Comparison of ENCODE assay signal across 18 cellular contexts in genomic region chr3:133282239-133282638, GRCh38.
DNase-seq lines count a peak whose midpoint lies in the region; ATAC-seq and TF ChIP-seq lines count a peak whose summit lies in the region.
"Had no signal": no experiment of that assay in that cellular context is flagged by ENCODE, and none has a peak within 500 bp of the region (broad histone marks: within the 10 kb centered on the region; RNA-seq: fewer than 3 reads in every experiment).

No MANE protein-coding gene starts in this region.

- WGBS in smooth muscle cell (ENCODE audit: low lambda C conversion rate), result 49% methylated on average over 4 of the region's 4 CpGs

- H3K4me3 ChIP-seq in smooth muscle cell, result no peak overlapping the region
- H3K4me3 ChIP-seq in dorsolateral prefrontal cortex, result no peak overlapping the region

- peak overlapping the region; percentile 26 for H3K9ac ChIP-seq in smooth muscle cell (ENCODE audit: low read depth)
- H3K9ac ChIP-seq: KMS-11 had no signal

- H3K9me3 Mint-ChIP-seq in activated CD4-positive, alpha-beta memory T cell treated with anti-CD3 and anti-CD28 coated beads, Interleukin-2, amount 10 ng/mL, durations not matched to agents 7 days and 5 days, result no peaks in the 10 kb centered on the region
- H3K9me3 Mint-ChIP-seq: CD4-positive, alpha-beta T cell had no signal

- peak overlapping the region; percentile 68 for H3K4me2 ChIP-seq in smooth muscle cell
- H3K4me2 ChIP-seq: KMS-11 had no signal

- H3K4me3 Mint-ChIP-seq in activated CD4-positive, alpha-beta memory T cell treated with anti-CD3 and anti-CD28 coated beads, Interleukin-2, amount 10 ng/mL, durations not matched to agents 7 days and 5 days, result no peak overlapping the region
- H3K4me3 Mint-ChIP-seq: CD4-positive, alpha-beta T cell had no signal

- no peak overlapping the region for H3K27ac Mint-ChIP-seq in activated CD4-positive, alpha-beta memory T cell treated with anti-CD3 and anti-CD28 coated beads, Interleukin-2, amount 10 ng/mL, durations not matched to agents 7 days and 5 days
- H3K27ac Mint-ChIP-seq: CD4-positive, alpha-beta T cell had no signal

- H3K36me3 ChIP-seq in smooth muscle cell (ENCODE audit: low read depth), result no peaks in the 10 kb centered on the region

- POLR2A ChIA-PET in activated CD4-positive, alpha-beta memory T cell treated with anti-CD3 and anti-CD28 coated beads, Interleukin-2, amount 10 ng/mL, durations not matched to agents 7 days and 5 days (lab: Charles Lee), result no interaction called here

- H3K36me3 Mint-ChIP-seq in activated CD4-positive, alpha-beta memory T cell treated with anti-CD3 and anti-CD28 coated beads, Interleukin-2, amount 10 ng/mL, durations not matched to agents 7 days and 5 days (ENCODE audit: low read depth), result no peaks in the 10 kb centered on the region

- H3K27me3 ChIP-seq in smooth muscle cell (ENCODE audit: low read depth) (no peaks in the 10 kb centered on the region), dorsolateral prefrontal cortex (no peaks in the 10 kb centered on the region)

- H3F3A ChIP-seq in smooth muscle cell (ENCODE audit: low read depth), result no peaks in the 10 kb centered on the region

- peaks cover 4% of the 10 kb centered on the region for H3K4me1 ChIP-seq in smooth muscle cell (ENCODE audit: low read depth)

- no peaks in the 10 kb centered on the region for H3K79me2 ChIP-seq in smooth muscle cell (ENCODE audit: low read depth)

- intact Hi-C loops in dorsolateral prefrontal cortex (cut with DNase I), result no loop called here

- no peaks in the 10 kb centered on the region for H4K20me1 ChIP-seq in smooth muscle cell (ENCODE audit: low read depth)

- no peak for TF ChIP-seq CTCF in smooth muscle cell (IDR thresholded peaks at IDR 0.05; ENCODE audit: borderline replicate concordance, insufficient read depth, poor library complexity, severe bottlenecking)
- TF ChIP-seq CTCF in dorsolateral prefrontal cortex (IDR thresholded peaks at IDR 0.05 in 54 of 56, conservative IDR thresholded peaks at IDR 0.05 in 2 of 56; ENCODE audit: low read depth in 1 of 56, partially characterized antibody in 56 of 56), result no peak

- H3K27me3 Mint-ChIP-seq in activated CD4-positive, alpha-beta memory T cell treated with anti-CD3 and anti-CD28 coated beads, Interleukin-2, amount 10 ng/mL, durations not matched to agents 7 days and 5 days, result peaks cover 7% of the 10 kb centered on the region

- ATAC-seq in SK-N-SH treated with all-trans-retinoic acid at 6 μM for 48 hours, result peak; percentile 44; the same call in 2 of the 3 replicates
- ATAC-seq: HepG2 had no signal

- CTCF ChIA-PET in activated CD4-positive, alpha-beta memory T cell treated with anti-CD3 and anti-CD28 coated beads, Interleukin-2, amount 10 ng/mL, durations not matched to agents 7 days and 5 days (lab: Charles Lee), result no interaction called here

- DNase-seq in EH (ENCODE audit: low read depth) (peak; percentile 46), dedifferentiated amniotic fluid mesenchymal stem cell (ENCODE audit: extremely low spot score) (peak; percentile 33), smooth muscle cell (lab: John Stamatoyannopoulos, UW; ENCODE audit: unreplicated experiment) (no peak), cerebellum (ENCODE audit: low spot score) (no peak), dorsolateral prefrontal cortex (no peak)
- no peak for DNase-seq in activated CD4-positive, alpha-beta memory T cell treated with anti-CD3 and anti-CD28 coated beads, Interleukin-2, amount 10 ng/mL, durations not matched to agents 7 days and 5 days
- DNase-seq: Caco-2; CD4-positive, alpha-beta T cell; NCI-H1417; NCI-H187; NCI-H2227 treated with DMSO at 0.1 percent for 48 hours; NCI-H524; NCI-H82; RPMI8226; SHP77 treated with DMSO at 0.1 percent for 48 hours had no signal

- H3K9me3 ChIP-seq in smooth muscle cell (replicated peaks; ENCODE audit: low read depth), result no peaks in the 10 kb centered on the region
- H3K9me3 ChIP-seq: Caco-2 had no signal

- H3K27ac ChIP-seq in smooth muscle cell (ENCODE audit: low read depth) (peak overlapping the region; percentile 73), dorsolateral prefrontal cortex (no peak overlapping the region)
- H3K27ac ChIP-seq: KMS-11 had no signal

- no peaks in the 10 kb centered on the region for H3K4me1 Mint-ChIP-seq in activated CD4-positive, alpha-beta memory T cell treated with anti-CD3 and anti-CD28 coated beads, Interleukin-2, amount 10 ng/mL, durations not matched to agents 7 days and 5 days

- peak overlapping the region; percentile 47 for H2AFZ ChIP-seq in smooth muscle cell (ENCODE audit: low read depth)

TF ChIP-seq in SK-N-SH treated with all-trans-retinoic acid at 6 μM for 48 hours, 23 proteins besides CTCF, POLR2A, EP300 and RAD21:
- TF ChIP-seq RARB (CRISPR knock-in tag; IDR thresholded peaks at IDR 0.05) (no peak), ZFP3 (CRISPR knock-in tag; IDR thresholded peaks at IDR 0.05) (no peak), TSHZ2 (CRISPR knock-in tag; IDR thresholded peaks at IDR 0.05) (no peak), ZNF8 (CRISPR knock-in tag; IDR thresholded peaks at IDR 0.05) (no peak), ZFP30 (CRISPR knock-in tag; IDR thresholded peaks at IDR 0.05) (no peak), SNAI2 (CRISPR knock-in tag; IDR thresholded peaks at IDR 0.05) (no peak), GLIS3 (CRISPR knock-in tag; IDR thresholded peaks at IDR 0.05) (no peak), BACH2 (CRISPR knock-in tag; IDR thresholded peaks at IDR 0.05; ENCODE audit: borderline replicate concordance) (no peak), ZC3H10 (CRISPR knock-in tag; IDR thresholded peaks at IDR 0.05) (no peak), OSR1 (CRISPR knock-in tag; IDR thresholded peaks at IDR 0.05) (no peak), ZNF70 (CRISPR knock-in tag; IDR thresholded peaks at IDR 0.05) (no peak), CSDC2 (CRISPR knock-in tag; IDR thresholded peaks at IDR 0.05) (no peak), CSRNP3 (CRISPR knock-in tag; IDR thresholded peaks at IDR 0.05) (no peak), ARNTL (CRISPR knock-in tag; IDR thresholded peaks at IDR 0.05; ENCODE audit: borderline replicate concordance, low read depth) (no peak), TOX (CRISPR knock-in tag; IDR thresholded peaks at IDR 0.05; ENCODE audit: borderline replicate concordance) (no peak)

Comparison
In these comparisons a context has a peak if more than half of its experiments do, and no peak if none do; other contexts are left out.
1. DNase-seq: peak in EH (single experiment) and dedifferentiated amniotic fluid mesenchymal stem cell (single experiment); none in smooth muscle cell (single experiment), cerebellum (single experiment), dorsolateral prefrontal cortex (0 of 10) and activated CD4-positive, alpha-beta memory T cell treated with anti-CD3 and anti-CD28 coated beads, Interleukin-2, amount 10 ng/mL, durations not matched to agents 7 days and 5 days (single experiment).